ENCODE assay signal across 14 cellular contexts in the genomic region with DNA sequence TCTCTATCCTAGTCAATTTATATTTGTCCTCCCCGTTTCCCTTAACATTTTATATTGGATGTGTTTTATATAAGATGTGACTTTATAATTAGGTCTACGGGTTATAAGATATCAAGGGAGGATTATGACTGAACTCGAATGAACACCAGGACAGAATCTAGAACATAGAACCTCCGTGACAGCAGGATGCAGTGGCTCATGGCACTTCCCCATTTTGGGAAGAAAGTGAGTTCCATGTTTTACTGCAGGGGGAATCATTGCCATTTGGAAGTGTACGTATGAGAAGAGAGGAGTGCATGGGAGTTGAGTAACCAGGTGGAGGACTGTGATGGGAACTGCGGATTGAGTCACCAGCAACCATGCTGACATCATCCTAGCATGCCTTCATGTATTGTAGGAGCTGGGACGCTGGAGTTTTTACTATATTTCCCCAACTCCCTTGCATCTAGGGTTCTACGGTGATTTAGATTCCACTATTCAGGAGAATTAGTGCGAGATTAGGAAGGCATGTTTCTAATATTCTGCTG. TPM values are rescaled to one million over a fixed set of nuclear protein-coding genes. Genes with fewer than 3 reads are reported as not detected.
DNase-seq lines count a peak whose midpoint lies in the region; ATAC-seq and TF ChIP-seq lines count a peak whose summit lies in the region.
"Had no signal": no experiment of that assay in that cellular context is flagged by ENCODE, and none has a peak within 500 bp of the region (broad histone marks: within the 10 kb centered on the region; RNA-seq: fewer than 3 reads in every experiment).

No MANE protein-coding gene starts in this region.

- no peaks in the 10 kb centered on the region for H3K9me3 Mint-ChIP-seq in activated CD4-positive, alpha-beta T cell treated with anti-CD3 and anti-CD28 coated beads for 36 hours (ENCODE audit: low read depth)
- H3K9me3 Mint-ChIP-seq in activated T-helper 17 cell treated with anti-CD3 and anti-CD28 coated beads, Interleukin-2, amount 50 U/mL, for 72 hours, result no peaks in the 10 kb centered on the region
- no peaks in the 10 kb centered on the region for H3K9me3 Mint-ChIP-seq in natural killer cell

- peak overlapping the region; percentile 81 for H3K4me3 Mint-ChIP-seq in activated CD4-positive, alpha-beta T cell treated with anti-CD3 and anti-CD28 coated beads for 36 hours
- H3K4me3 Mint-ChIP-seq in activated T-helper 17 cell treated with anti-CD3 and anti-CD28 coated beads, Interleukin-2, amount 50 U/mL, for 72 hours, result peak overlapping the region; percentile 92
- H3K4me3 Mint-ChIP-seq in natural killer cell, result peak overlapping the region; percentile 93

- DNase-seq in activated CD4-positive, alpha-beta T cell treated with anti-CD3 and anti-CD28 coated beads for 36 hours, result peak; percentile 27
- no peak for DNase-seq in activated CD4-positive, alpha-beta T cell treated with anti-CD3 and anti-CD28 coated beads, Interleukin-2, amount 50 U/mL, for 48 hours
- DNase-seq in ELR (ENCODE audit: low read depth) (peak; percentile 13), natural killer cell (no peak), NCI-H69 (lab: John Stamatoyannopoulos, UW) (no peak), GDM1 (lab: John Stamatoyannopoulos, UW) (no peak), DMS53 treated with DMSO at 0.1 percent for 48 hours (lab: John Stamatoyannopoulos, UW; ENCODE audit: unreplicated experiment) (no peak)
- DNase-seq: adrenal gland, DMS53, occipital lobe, spleen, testis had no signal

- peaks cover 10% of the 10 kb centered on the region for H3K36me3 Mint-ChIP-seq in activated CD4-positive, alpha-beta T cell treated with anti-CD3 and anti-CD28 coated beads for 36 hours (ENCODE audit: low read depth)
- no peaks in the 10 kb centered on the region for H3K36me3 Mint-ChIP-seq in activated T-helper 17 cell treated with anti-CD3 and anti-CD28 coated beads, Interleukin-2, amount 50 U/mL, for 72 hours (ENCODE audit: low read depth)
- H3K36me3 Mint-ChIP-seq in natural killer cell, result no peaks in the 10 kb centered on the region
- H3K36me3 Mint-ChIP-seq: IgD-negative memory B cell had no signal

- no peak for ATAC-seq in activated CD4-positive, alpha-beta T cell treated with anti-CD3 and anti-CD28 coated beads for 36 hours
- ATAC-seq in activated T-helper 17 cell treated with anti-CD3 and anti-CD28 coated beads, Interleukin-2, amount 50 U/mL, for 72 hours (replicated peaks), result no peak
- ATAC-seq in natural killer cell, result no peak

- POLR2A ChIA-PET in activated CD4-positive, alpha-beta T cell treated with anti-CD3 and anti-CD28 coated beads for 36 hours (lab: Charles Lee), result no interaction called here

- no peaks in the 10 kb centered on the region for H3K27me3 Mint-ChIP-seq in activated CD4-positive, alpha-beta T cell treated with anti-CD3 and anti-CD28 coated beads for 36 hours
- peaks cover 3% of the 10 kb centered on the region for H3K27me3 Mint-ChIP-seq in activated T-helper 17 cell treated with anti-CD3 and anti-CD28 coated beads, Interleukin-2, amount 50 U/mL, for 72 hours
- no peaks in the 10 kb centered on the region for H3K27me3 Mint-ChIP-seq in natural killer cell (ENCODE audit: low read depth in 2 of 2)

- intact Hi-C loops in activated CD4-positive, alpha-beta T cell treated with anti-CD3 and anti-CD28 coated beads for 36 hours (cut with DNase I, micrococcal nuclease), result no loop called here
- intact Hi-C loops in natural killer cell (cut with micrococcal nuclease), result loop anchor here (1.0 kb wide), 1 partner anchor 29 kb away; no protein-coding TSS in a partner anchor

- H3K27ac Mint-ChIP-seq in activated CD4-positive, alpha-beta T cell treated with anti-CD3 and anti-CD28 coated beads for 36 hours, result peak overlapping the region; percentile 97
- no peak overlapping the region for H3K27ac Mint-ChIP-seq in activated T-helper 17 cell treated with anti-CD3 and anti-CD28 coated beads, Interleukin-2, amount 50 U/mL, for 72 hours
- H3K27ac Mint-ChIP-seq in natural killer cell, result peak overlapping the region; percentile 96

- CTCF ChIA-PET in activated CD4-positive, alpha-beta T cell treated with anti-CD3 and anti-CD28 coated beads for 36 hours (lab: Charles Lee), result interaction anchor here (1.1 to 1.9 kb wide), 7 partner anchors 17 to 623 kb away, joined by 3 to 7 read pairs (median 6); no protein-coding TSS in a partner anchor

- peaks cover 29% of the 10 kb centered on the region for H3K4me1 Mint-ChIP-seq in activated CD4-positive, alpha-beta T cell treated with anti-CD3 and anti-CD28 coated beads for 36 hours
- H3K4me1 Mint-ChIP-seq in activated T-helper 17 cell treated with anti-CD3 and anti-CD28 coated beads, Interleukin-2, amount 50 U/mL, for 72 hours, result peaks cover 20% of the 10 kb centered on the region
- H3K4me1 Mint-ChIP-seq in natural killer cell, result peaks cover 41 to 45% of the 10 kb centered on the region in 2 donors

- no peak for TF ChIP-seq CTCF in natural killer cell (IDR thresholded peaks at IDR 0.05)

RNA-seq across cellular contexts. Expression of gene FOXC1, which starts 56.1 kb away (rescaled TPM):
- total RNA-seq in activated CD4-positive, alpha-beta T cell treated with anti-CD3 and anti-CD28 coated beads for 36 hours, result under 1 TPM; 0.04 to 0.05 TPM
- total RNA-seq in activated T-helper 17 cell treated with anti-CD3 and anti-CD28 coated beads, Interleukin-2, amount 50 U/mL, for 72 hours, result not detected
- under 1 TPM in 2 of 3 donors, not detected in 1; 0.16 to 0.21 TPM for total RNA-seq in natural killer cell

Comparison
In these comparisons a context has a peak if more than half of its experiments do, and no peak if none do; other contexts are left out.
1. DNase-seq: peak in activated CD4-positive, alpha-beta T cell treated with anti-CD3 and anti-CD28 coated beads for 36 hours (single experiment) and ELR (single experiment); none in activated CD4-positive, alpha-beta T cell treated with anti-CD3 and anti-CD28 coated beads, Interleukin-2, amount 50 U/mL, for 48 hours (0 of 2), natural killer cell (single experiment), NCI-H69 (single experiment), GDM1 (single experiment) and DMS53 treated with DMSO at 0.1 percent for 48 hours (single experiment).
2. Peak in every context shown above with its lines, with median percentiles within 50 percentile points of each other: H3K4me3 Mint-ChIP-seq.